Comparison of ENCODE assay signal across 5 cellular contexts in genomic region chr16:70200063-70200462, GRCh38. TPM values are rescaled to one million over a fixed set of nuclear protein-coding genes. Genes with fewer than 3 reads are reported as not detected.
"Had no signal": no experiment of that assay in that cellular context is flagged by ENCODE, and none has a peak within 500 bp of the region (broad histone marks: within the 10 kb centered on the region; RNA-seq: fewer than 3 reads in every experiment).

No MANE protein-coding gene starts in this region.

RNA-seq across cellular contexts. Expression of gene CLEC18C, which starts 26.5 kb away (rescaled TPM):
- total RNA-seq: Right ventricle myocardium inferior, Right ventricle myocardium superior, RPMI7951, SJSA1, SK-MEL-5 had no signal
